ENCODE assay signal across 17 cellular contexts in the genomic region with DNA sequence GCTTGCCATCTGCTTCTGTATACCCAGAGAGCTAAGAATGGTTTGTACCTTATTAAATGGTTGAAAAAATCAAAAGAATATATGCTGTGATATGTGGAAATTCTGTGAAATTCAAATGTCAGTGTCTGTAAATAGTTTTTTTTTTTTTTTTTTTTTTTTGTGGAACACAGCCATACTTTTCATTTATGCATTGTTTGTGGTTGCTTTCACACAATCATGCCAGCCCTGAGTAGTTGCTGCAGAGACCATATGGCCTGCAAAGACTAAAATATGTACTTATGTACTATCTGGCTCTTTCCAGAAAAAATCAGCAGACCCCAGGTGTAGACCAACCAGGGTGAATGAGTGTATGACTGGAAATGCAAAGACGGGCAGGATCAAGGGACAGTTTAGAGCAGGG.
"Had no signal": no experiment of that assay in that cellular context is flagged by ENCODE, and none has a peak within 500 bp of the region (broad histone marks: within the 10 kb centered on the region; RNA-seq: fewer than 3 reads in every experiment).

No MANE protein-coding gene starts in this region.

- DNase-seq: activated CD4-positive, alpha-beta memory T cell treated with anti-CD3 and anti-CD28 coated beads for 36 hours; activated CD4-positive, CD25-positive, alpha-beta regulatory T cell treated with anti-CD3 and anti-CD28 coated beads, Interleukin-2, amount 50 U/mL, for 72 hours; activated CD8-positive, alpha-beta memory T cell treated with anti-CD3 and anti-CD28 coated beads, Interleukin-2, amount 50 U/mL, for 4 hours; activated naive CD4-positive, alpha-beta T cell; activated T-cell treated with anti-CD3 and anti-CD28 coated beads, Interleukin-2, amount 50 U/mL, for 72 hours; caudate nucleus; endodermal cell; erythroblast; gastrocnemius medialis; heart right ventricle; left lung; ovary; SIG-M5; small intestine; SW 1271; trophoblast cell had no signal

- H3K4me3 Mint-ChIP-seq: activated CD4-positive, alpha-beta memory T cell treated with anti-CD3 and anti-CD28 coated beads for 36 hours; activated T-cell treated with anti-CD3 and anti-CD28 coated beads, Interleukin-2, amount 50 U/mL, for 72 hours; endodermal cell had no signal

- H3K27ac Mint-ChIP-seq: activated CD4-positive, alpha-beta memory T cell treated with anti-CD3 and anti-CD28 coated beads for 36 hours; activated T-cell treated with anti-CD3 and anti-CD28 coated beads, Interleukin-2, amount 50 U/mL, for 72 hours had no signal

- H3K27me3 Mint-ChIP-seq: activated CD4-positive, alpha-beta memory T cell treated with anti-CD3 and anti-CD28 coated beads for 36 hours had no signal

- ATAC-seq: activated T-cell treated with anti-CD3 and anti-CD28 coated beads, Interleukin-2, amount 50 U/mL, for 72 hours; gastrocnemius medialis; heart right ventricle; left lung had no signal

- H3K9me3 Mint-ChIP-seq: activated CD4-positive, alpha-beta memory T cell treated with anti-CD3 and anti-CD28 coated beads for 36 hours; activated T-cell treated with anti-CD3 and anti-CD28 coated beads, Interleukin-2, amount 50 U/mL, for 72 hours; endodermal cell had no signal

- H3K4me3 ChIP-seq: gastrocnemius medialis, heart right ventricle, left lung, ovary, right atrium auricular region had no signal
